ENCODE assay signal across 29 cellular contexts in the genomic region with DNA sequence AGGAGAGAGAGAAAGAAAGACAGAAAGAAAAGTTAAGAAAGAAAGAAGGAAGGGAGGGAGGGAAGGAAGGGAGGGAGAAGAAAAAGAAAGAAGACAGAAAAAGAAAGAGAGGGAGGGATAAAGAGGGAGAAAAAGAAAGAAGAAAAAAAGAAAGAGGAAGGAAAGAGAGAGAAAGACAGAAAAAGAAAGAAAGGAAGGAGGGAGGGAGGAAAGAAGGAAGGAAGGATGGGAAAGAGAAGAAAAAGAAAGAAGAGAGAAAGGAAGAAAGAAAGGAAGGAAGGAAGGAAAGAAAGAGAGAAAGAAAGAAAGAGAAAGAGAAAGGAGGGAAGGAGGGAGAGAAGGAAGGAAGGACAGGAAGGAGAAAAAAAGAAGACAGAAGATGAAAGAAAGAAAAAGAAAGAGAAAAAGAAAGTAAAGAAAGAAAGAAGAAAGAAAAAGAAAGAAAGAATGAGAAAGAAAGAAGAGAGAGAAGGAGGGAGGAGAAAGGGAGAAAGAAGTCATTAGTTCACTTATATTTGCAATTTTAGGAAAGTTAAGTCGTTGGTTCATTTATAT.
"Had no signal": no experiment of that assay in that cellular context is flagged by ENCODE, and none has a peak within 500 bp of the region (broad histone marks: within the 10 kb centered on the region; RNA-seq: fewer than 3 reads in every experiment).

No MANE protein-coding gene starts in this region.

- H3K27ac ChIP-seq: adrenal gland, ascending aorta, cardiac muscle cell, colonic mucosa, dorsolateral prefrontal cortex, gastrocnemius medialis, left lung, lower lobe of right lung, right lobe of liver, tibial nerve, WERI-Rb-1 had no signal

- H3K4me1 ChIP-seq: adrenal gland, ascending aorta, colonic mucosa, left lung, lower lobe of right lung, right lobe of liver, tibial nerve had no signal

- ATAC-seq: gastrocnemius medialis; left lung; lower lobe of right lung; right lobe of liver; stimulated activated memory B cell treated with anti-CD40 and anti-IgM and Interleukin-4, amounts not matched to agents 10 μg/mL and 1 μg/mL and 100 μg/mL, for 72 hours had no signal

- H3K27ac Mint-ChIP-seq: activated naive CD8-positive, alpha-beta T cell; activated T-cell treated with anti-CD3 and anti-CD28 coated beads, Interleukin-2, amount 50 U/mL, for 24 hours; activated T-helper 2 cell treated with anti-CD3 and anti-CD28 coated beads, Interferon-gamma antibody, Interleukin-2, Interleukin-4, amounts not matched to agents 10 μg/mL and 5 μg/mL and 100 μg/mL, durations not matched to agents 14 hours and 24 hours and 36 hours; brain; nephron; progenitor cell of endocrine pancreas had no signal

- H3K36me3 Mint-ChIP-seq: activated naive CD8-positive, alpha-beta T cell; brain; stimulated activated memory B cell treated with anti-CD40 and anti-IgM and Interleukin-4, amounts not matched to agents 10 μg/mL and 1 μg/mL and 100 μg/mL, for 72 hours had no signal

- H3K4me3 Mint-ChIP-seq: activated naive CD8-positive, alpha-beta T cell; activated T-cell treated with anti-CD3 and anti-CD28 coated beads, Interleukin-2, amount 50 U/mL, for 24 hours; brain; nephron; stimulated activated memory B cell treated with anti-CD40 and anti-IgM and Interleukin-4, amounts not matched to agents 10 μg/mL and 1 μg/mL and 100 μg/mL, for 72 hours had no signal

- H3K9me3 ChIP-seq: adrenal gland, ascending aorta, colonic mucosa, gastrocnemius medialis, lower lobe of right lung, right lobe of liver, tibial nerve had no signal

- H3K4me3 ChIP-seq: adrenal gland, ascending aorta, cardiac muscle cell, colonic mucosa, dorsolateral prefrontal cortex, gastrocnemius medialis, left lung, lower lobe of right lung, right lobe of liver, tibial nerve had no signal

- DNase-seq: activated CD4-positive, alpha-beta T cell treated with anti-CD3 and anti-CD28 coated beads, Interleukin-2, amount 50 U/mL, for 1 hour; activated CD4-positive, CD25-positive, alpha-beta regulatory T cell treated with anti-CD3 and anti-CD28 coated beads, Interleukin-2, amount 50 U/mL, for 72 hours; activated CD8-positive, alpha-beta memory T cell treated with anti-CD3 and anti-CD28 coated beads, Interleukin-2, amount 50 U/mL, for 4 hours; activated T-cell treated with anti-CD3 and anti-CD28 coated beads, Interleukin-2, amount 50 U/mL, for 24 hours; adrenal gland; cerebellar nuclear complex; colonic mucosa; dorsolateral prefrontal cortex; effector memory CD4-positive, alpha-beta T cell; gastrocnemius medialis; glutamatergic neuron; left lung; lower lobe of right lung; mesenchymal stem cell; right lobe of liver; stimulated activated CD4-positive, alpha-beta T cell treated with anti-CD3 and anti-CD28 coated beads, Interleukin-12 subunit alpha, Interleukin-12 subunit beta, amount 100 ng/mL, for 4 hours; stimulated activated CD4-positive, alpha-beta T cell treated with anti-CD3 and anti-CD28 coated beads, Interleukin-4, amount 100 ng/mL, for 24 hours; T-helper 1 cell; T-helper 9 cell; WERI-Rb-1 had no signal

- H3K27me3 Mint-ChIP-seq: activated naive CD8-positive, alpha-beta T cell; activated T-cell treated with anti-CD3 and anti-CD28 coated beads, Interleukin-2, amount 50 U/mL, for 24 hours; brain; progenitor cell of endocrine pancreas; stimulated activated memory B cell treated with anti-CD40 and anti-IgM and Interleukin-4, amounts not matched to agents 10 μg/mL and 1 μg/mL and 100 μg/mL, for 72 hours had no signal

- H3K36me3 ChIP-seq: adrenal gland, ascending aorta, cardiac muscle cell, colonic mucosa, gastrocnemius medialis, left lung, lower lobe of right lung, right lobe of liver, tibial nerve, WERI-Rb-1 had no signal

- H3K9me3 Mint-ChIP-seq: activated T-cell treated with anti-CD3 and anti-CD28 coated beads, Interleukin-2, amount 50 U/mL, for 24 hours; brain had no signal
